14 cellular contexts compared by ENCODE assay signal in the genomic region with DNA sequence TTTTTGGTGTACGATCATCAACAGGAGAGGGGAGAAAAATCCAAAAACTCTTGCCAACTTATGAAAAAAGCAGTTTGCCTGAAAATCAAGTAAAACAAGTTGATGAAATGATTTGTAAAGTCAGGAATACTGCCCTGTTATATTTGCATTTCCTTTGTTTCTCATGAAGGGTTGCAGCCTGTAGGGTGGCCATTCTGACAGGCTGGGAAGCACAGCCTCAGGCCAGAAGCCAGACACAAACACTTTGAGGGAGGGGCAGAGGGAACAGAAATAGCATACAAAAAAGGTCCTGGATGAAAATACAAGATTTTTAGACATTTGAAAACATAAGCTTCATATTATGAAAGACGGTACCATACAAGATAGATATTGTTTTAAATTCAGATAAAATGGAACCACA.
A peak's percentile ranks its signal among the peaks of the same experiment; 100 is the strongest.
DNase-seq lines count a peak whose midpoint lies in the region; ATAC-seq, FAIRE-seq and TF ChIP-seq lines count a peak whose summit lies in the region.
"Had no signal": no experiment of that assay in that cellular context is flagged by ENCODE, and none has a peak within 500 bp of the region (broad histone marks: within the 10 kb centered on the region; RNA-seq: fewer than 3 reads in every experiment).

No MANE protein-coding gene starts in this region.

- peaks cover 9% of the 10 kb centered on the region for H4K20me1 ChIP-seq in astrocyte (ENCODE audit: insufficient read depth, low read length)

- H3K27me3 ChIP-seq in CD4-positive, alpha-beta T cell (ENCODE audit: control insufficient read depth, insufficient read depth, low read length), result no peaks in the 10 kb centered on the region
- no peaks in the 10 kb centered on the region for H3K27me3 ChIP-seq in HUES48 (ENCODE audit: control insufficient read depth, insufficient read depth, low read length)
- no peaks in the 10 kb centered on the region for H3K27me3 ChIP-seq in astrocyte (ENCODE audit: insufficient read depth, low read length)

- H2AFZ ChIP-seq in astrocyte (ENCODE audit: low read depth, low read length), result no peak overlapping the region

- CTCF ChIA-PET in CD4-positive, alpha-beta T cell (lab: Charles Lee), result no interaction called here

- H3K9ac ChIP-seq in HUES48 (ENCODE audit: low read depth, low read length) (no peak overlapping the region), astrocyte (ENCODE audit: low read length) (no peak overlapping the region)

- DNase-seq in CD4-positive, alpha-beta T cell, result no peak
- DNase-seq in astrocyte (ENCODE audit: low read depth), result no peak
- DNase-seq in cerebellum (ENCODE audit: low spot score), result no peak
- no peak for DNase-seq in stimulated activated CD4-positive, alpha-beta T cell treated with anti-CD3 and anti-CD28 coated beads, Interleukin-2, amount 100 ng/mL, for 48 hours
- DNase-seq: CD8-positive, alpha-beta T cell; DMS79; IMR-90; NCI-H1105; NCI-H1694 treated with DMSO at 0.1 percent for 48 hours; NCI-H82 had no signal

- no peaks in the 10 kb centered on the region for H3K79me2 ChIP-seq in astrocyte (ENCODE audit: insufficient read depth, low read length)

- no peak for FAIRE-seq in astrocyte (lab: Jason Lieb, UNC)
- FAIRE-seq: H54 had no signal

- H3K9me3 ChIP-seq in CD4-positive, alpha-beta T cell (ENCODE audit: control insufficient read depth, low read length), result no peaks in the 10 kb centered on the region
- no peaks in the 10 kb centered on the region for H3K9me3 ChIP-seq in HUES48 (ENCODE audit: control insufficient read depth, insufficient read depth, low read length)
- no peaks in the 10 kb centered on the region for H3K9me3 ChIP-seq in astrocyte (ENCODE audit: insufficient read depth, low read depth, low read length)

- TF ChIP-seq CTCF in CD4-positive, alpha-beta T cell (IDR thresholded peaks at IDR 0.05), result no peak
- no peak for TF ChIP-seq CTCF in astrocyte (IDR thresholded peaks at IDR 0.05; ENCODE audit: insufficient read depth, low read depth, low read length)
- TF ChIP-seq CTCF in nephron (IDR thresholded peaks at IDR 0.05; ENCODE audit: unreplicated experiment in 3 of 3), result no peak

- intact Hi-C loops in CD4-positive, alpha-beta T cell (cut with DNase I, micrococcal nuclease), result no loop called here

- no peaks in the 10 kb centered on the region for H3K36me3 Mint-ChIP-seq in CD4-positive, alpha-beta T cell (ENCODE audit: low read depth)
- H3K36me3 Mint-ChIP-seq in astrocyte (ENCODE audit: low read depth, unreplicated experiment), result no peaks in the 10 kb centered on the region
- no peaks in the 10 kb centered on the region for H3K36me3 Mint-ChIP-seq in nephron (ENCODE audit: low read depth)

- H3K36me3 ChIP-seq in HUES48 (ENCODE audit: control insufficient read depth, insufficient read depth, low read length), result no peaks in the 10 kb centered on the region
- no peaks in the 10 kb centered on the region for H3K36me3 ChIP-seq in astrocyte (ENCODE audit: insufficient read depth, low read length)

- peaks cover 56% of the 10 kb centered on the region for H3K4me1 Mint-ChIP-seq in CD4-positive, alpha-beta T cell (ENCODE audit: low read depth)
- H3K4me1 Mint-ChIP-seq in astrocyte (ENCODE audit: low read depth, unreplicated experiment), result peaks cover 14% of the 10 kb centered on the region
- H3K4me1 Mint-ChIP-seq in nephron, result peaks cover 23% of the 10 kb centered on the region

- H3K4me2 ChIP-seq in astrocyte (ENCODE audit: low read length), result no peak overlapping the region

- no peak overlapping the region for H3K4me3 Mint-ChIP-seq in CD4-positive, alpha-beta T cell
- H3K4me3 Mint-ChIP-seq in astrocyte (ENCODE audit: unreplicated experiment) (no peak overlapping the region), nephron (no peak overlapping the region)
- H3K4me3 Mint-ChIP-seq: CD8-positive, alpha-beta T cell had no signal

- H3K4me1 ChIP-seq in HUES48 (ENCODE audit: control insufficient read depth, insufficient read depth, low read length), result peaks cover 44% of the 10 kb centered on the region
- H3K4me1 ChIP-seq in astrocyte (ENCODE audit: insufficient read depth, low read length), result no peaks in the 10 kb centered on the region

- H3K9me3 Mint-ChIP-seq in CD4-positive, alpha-beta T cell, result no peaks in the 10 kb centered on the region
- no peaks in the 10 kb centered on the region for H3K9me3 Mint-ChIP-seq in astrocyte (ENCODE audit: unreplicated experiment)
- no peaks in the 10 kb centered on the region for H3K9me3 Mint-ChIP-seq in nephron
- H3K9me3 Mint-ChIP-seq: CD8-positive, alpha-beta T cell had no signal

- H3K4me3 ChIP-seq in HUES48 (ENCODE audit: low read depth, low read length), result no peak overlapping the region
- no peak overlapping the region for H3K4me3 ChIP-seq in astrocyte (ENCODE audit: insufficient read depth, low read depth, low read length)

- POLR2A ChIA-PET in CD4-positive, alpha-beta T cell (lab: Charles Lee), result no interaction called here

- ATAC-seq in CD4-positive, alpha-beta T cell (ENCODE audit: poor library complexity), result no peak
- ATAC-seq in HG03135 (IDR thresholded peaks at IDR 0.05; ENCODE audit: unreplicated experiment), result no peak
- ATAC-seq: CD8-positive, alpha-beta T cell had no signal

- no peaks in the 10 kb centered on the region for H3K27me3 Mint-ChIP-seq in CD4-positive, alpha-beta T cell
- no peaks in the 10 kb centered on the region for H3K27me3 Mint-ChIP-seq in astrocyte (ENCODE audit: low read depth, unreplicated experiment)
- no peaks in the 10 kb centered on the region for H3K27me3 Mint-ChIP-seq in nephron (ENCODE audit: low read depth)

- H3K27ac ChIP-seq in CD4-positive, alpha-beta T cell (ENCODE audit: low read depth, low read length), result no peak overlapping the region
- H3K27ac ChIP-seq in HUES48 (ENCODE audit: low read depth, low read length) (peak overlapping the region; percentile 4), astrocyte (ENCODE audit: low read depth, low read length) (no peak overlapping the region)

- H3K27ac Mint-ChIP-seq in CD4-positive, alpha-beta T cell, result peak overlapping the region; percentile 31
- peak overlapping the region; percentile 9 for H3K27ac Mint-ChIP-seq in astrocyte (ENCODE audit: unreplicated experiment)
- H3K27ac Mint-ChIP-seq in nephron, result peak overlapping the region; percentile 14 to 49 (median 25)
- H3K27ac Mint-ChIP-seq: CD8-positive, alpha-beta T cell had no signal
